1 cellular context compared by ENCODE assay signal in the genomic region with DNA sequence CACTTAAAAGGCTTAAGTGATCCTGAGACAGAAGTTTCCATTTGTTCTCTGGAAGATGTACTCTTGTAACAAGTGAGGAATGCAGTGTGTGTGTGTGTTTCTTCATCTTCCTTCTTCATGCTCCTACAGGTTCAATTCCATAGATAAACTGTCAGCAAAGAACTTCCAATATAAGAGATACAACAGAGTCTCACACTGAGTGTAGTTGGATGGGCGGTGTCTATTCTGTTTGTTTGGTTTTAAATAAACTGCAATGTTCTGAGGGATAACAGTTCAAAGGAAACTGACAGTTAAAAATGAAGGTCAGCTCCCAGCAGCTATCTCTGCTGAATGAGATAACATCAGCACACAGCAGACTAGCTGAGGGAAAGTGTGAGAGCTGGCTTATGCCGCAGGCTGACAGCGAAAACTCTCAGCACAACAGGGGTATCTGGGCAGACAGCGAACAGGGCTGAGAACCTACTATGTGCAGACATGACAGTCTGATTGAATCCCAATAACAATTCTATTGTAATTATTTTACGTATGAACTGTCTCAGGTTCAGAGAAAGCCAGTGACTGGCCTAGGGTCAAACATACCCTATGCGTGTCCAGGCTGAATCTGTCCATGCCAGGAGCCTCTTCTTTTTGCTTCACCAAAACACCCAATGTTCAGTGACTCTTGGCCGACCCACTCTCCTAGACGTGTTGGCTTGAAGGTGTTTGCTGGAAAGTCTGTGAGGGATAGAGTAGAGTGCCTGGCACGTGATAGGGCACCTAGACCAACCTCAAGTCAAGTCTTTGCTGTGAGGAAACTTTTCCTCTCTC.
TF ChIP-seq lines count a peak whose summit lies in the region.

No MANE protein-coding gene starts in this region.

TF ChIP-seq in HepG2, 621 proteins besides CTCF, POLR2A, EP300 and RAD21 (continued from another document):
- no peak for TF ChIP-seq CBFB (CRISPR knock-in tag; IDR thresholded peaks at IDR 0.05)
- TF ChIP-seq ZNF761 (CRISPR knock-in tag; conservative IDR thresholded peaks at IDR 0.05), result no peak
- TF ChIP-seq, protein P1, sequence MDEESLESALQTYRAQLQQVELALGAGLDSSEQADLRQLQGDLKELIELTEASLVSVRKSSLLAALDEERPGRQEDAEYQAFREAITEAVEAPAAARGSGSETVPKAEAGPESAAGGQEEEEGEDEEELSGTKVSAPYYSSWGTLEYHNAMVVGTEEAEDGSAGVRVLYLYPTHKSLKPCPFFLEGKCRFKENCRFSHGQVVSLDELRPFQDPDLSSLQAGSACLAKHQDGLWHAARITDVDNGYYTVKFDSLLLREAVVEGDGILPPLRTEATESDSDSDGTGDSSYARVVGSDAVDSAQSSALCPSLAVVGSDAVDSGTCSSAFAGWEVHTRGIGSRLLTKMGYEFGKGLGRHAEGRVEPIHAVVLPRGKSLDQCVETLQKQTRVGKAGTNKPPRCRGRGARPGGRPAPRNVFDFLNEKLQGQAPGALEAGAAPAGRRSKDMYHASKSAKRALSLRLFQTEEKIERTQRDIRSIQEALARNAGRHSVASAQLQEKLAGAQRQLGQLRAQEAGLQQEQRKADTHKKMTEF (CRISPR knock-in tag; IDR thresholded peaks at IDR 0.05), result peak; percentile 53; the same call in 1 of the 2 replicates
